9 cellular contexts compared by ENCODE assay signal in the genomic region with DNA sequence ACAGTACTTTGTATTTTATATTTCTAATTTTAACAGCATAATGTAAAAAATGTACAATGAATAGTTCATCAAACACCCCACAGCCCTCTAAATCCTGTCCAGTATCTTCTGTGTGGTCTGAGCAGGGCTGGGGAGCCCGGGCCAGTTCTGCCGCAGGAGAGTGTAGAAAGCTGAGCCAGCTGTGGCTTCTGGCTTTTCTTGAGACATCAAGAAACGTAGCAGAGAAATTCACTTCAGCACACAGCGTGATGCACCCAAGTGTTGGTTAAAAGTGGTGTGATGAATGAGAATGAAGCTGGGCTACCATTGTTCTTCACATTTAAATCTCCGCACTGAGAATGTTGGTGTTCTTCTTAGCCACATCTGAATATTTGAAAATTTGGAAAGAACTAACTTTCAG. TPM values are rescaled to one million over a fixed set of nuclear protein-coding genes. Genes with fewer than 3 reads are reported as not detected.
A peak's percentile ranks its signal among the peaks of the same experiment; 100 is the strongest.
DNase-seq lines count a peak whose midpoint lies in the region; ATAC-seq and TF ChIP-seq lines count a peak whose summit lies in the region.
"Had no signal": no experiment of that assay in that cellular context is flagged by ENCODE, and none has a peak within 500 bp of the region (broad histone marks: within the 10 kb centered on the region; RNA-seq: fewer than 3 reads in every experiment).

No MANE protein-coding gene starts in this region.

- peak; percentile 32 for ATAC-seq in mucosa of descending colon
- no peak for ATAC-seq in stimulated activated naive CD8-positive, alpha-beta T cell treated with anti-CD3 and anti-CD28 coated beads, Interleukin-15, amount 100 ng/mL, for 72 hours
- ATAC-seq: natural killer cell had no signal

- TF ChIP-seq CTCF in mucosa of descending colon (IDR thresholded peaks at IDR 0.05) (no peak), vagina (IDR thresholded peaks at IDR 0.05) (no peak)

- peaks cover 6% of the 10 kb centered on the region for H3K4me1 Mint-ChIP-seq in stimulated activated naive CD8-positive, alpha-beta T cell treated with anti-CD3 and anti-CD28 coated beads, Interleukin-15, amount 100 ng/mL, for 72 hours

- H3K4me3 Mint-ChIP-seq in stimulated activated naive CD8-positive, alpha-beta T cell treated with anti-CD3 and anti-CD28 coated beads, Interleukin-15, amount 100 ng/mL, for 72 hours, result no peak overlapping the region
- H3K4me3 Mint-ChIP-seq: natural killer cell had no signal

- H3K9me3 ChIP-seq in mucosa of descending colon (no peaks in the 10 kb centered on the region), vagina (no peaks in the 10 kb centered on the region)

- H3K36me3 ChIP-seq in mucosa of descending colon (ENCODE audit: low read depth), result no peaks in the 10 kb centered on the region
- no peaks in the 10 kb centered on the region for H3K36me3 ChIP-seq in vagina

- H3K4me3 ChIP-seq in mucosa of descending colon (no peak overlapping the region), vagina (no peak overlapping the region)

- H3K27me3 ChIP-seq in vagina, result no peaks in the 10 kb centered on the region

- no peak overlapping the region for H3K27ac Mint-ChIP-seq in stimulated activated naive CD8-positive, alpha-beta T cell treated with anti-CD3 and anti-CD28 coated beads, Interleukin-15, amount 100 ng/mL, for 72 hours
- H3K27ac Mint-ChIP-seq: natural killer cell had no signal

- H3K9me3 Mint-ChIP-seq in stimulated activated naive CD8-positive, alpha-beta T cell treated with anti-CD3 and anti-CD28 coated beads, Interleukin-15, amount 100 ng/mL, for 72 hours, result no peaks in the 10 kb centered on the region

- intact Hi-C loops in mucosa of descending colon (cut with DNase I, micrococcal nuclease) (no loop called here), vagina (cut with DNase I) (no loop called here)

- no peak for TF ChIP-seq POLR2A in vagina (IDR thresholded peaks at IDR 0.05)

- DNase-seq in NOMO-1 (lab: John Stamatoyannopoulos, UW; ENCODE audit: unreplicated experiment in 2 of 2) (peak; percentile 16 to 47), NOMO-1 treated with dmso at 0.1 percent for 144 hours (lab: John Stamatoyannopoulos, UW; ENCODE audit: unreplicated experiment) (no peak), epithelial cell of prostate (ENCODE audit: low read depth, low spot score) (no peak), mucosa of descending colon (no peak), vagina (ENCODE audit: extremely low spot score in 2 of 2) (no peak), epidermal melanocyte (ENCODE audit: insufficient read length, low spot score) (no peak), hippocampal formation (lab: John Stamatoyannopoulos, UW) (no peak)
- DNase-seq in stimulated activated naive CD8-positive, alpha-beta T cell treated with anti-CD3 and anti-CD28 coated beads, Interleukin-15, amount 100 ng/mL, for 72 hours, result no peak
- DNase-seq: natural killer cell had no signal

- H3K4me1 ChIP-seq in mucosa of descending colon (ENCODE audit: low read depth) (peaks cover 11% of the 10 kb centered on the region), vagina (peaks cover 31% of the 10 kb centered on the region)

- H3K27me3 Mint-ChIP-seq in stimulated activated naive CD8-positive, alpha-beta T cell treated with anti-CD3 and anti-CD28 coated beads, Interleukin-15, amount 100 ng/mL, for 72 hours, result peaks cover 21% of the 10 kb centered on the region

- H3K27ac ChIP-seq in epithelial cell of prostate, result peak overlapping the region; percentile 58
- peak overlapping the region; percentile 53 for H3K27ac ChIP-seq in vagina

RNA-seq across cellular contexts. Expression of gene TMEM87B, which starts 23.6 kb away (rescaled TPM):
- total RNA-seq in mucosa of descending colon (10 to 100 TPM; 39.2 to 72.2 (median 55.7) TPM), vagina (18.9 TPM)

Comparison
In these comparisons a context has a peak if more than half of its experiments do, and no peak if none do; other contexts are left out.
1. DNase-seq: peak in NOMO-1 (2 of 2); none in NOMO-1 treated with dmso at 0.1 percent for 144 hours (single experiment), epithelial cell of prostate (single experiment), mucosa of descending colon (0 of 3), vagina (0 of 2), epidermal melanocyte (single experiment), stimulated activated naive CD8-positive, alpha-beta T cell treated with anti-CD3 and anti-CD28 coated beads, Interleukin-15, amount 100 ng/mL, for 72 hours (0 of 2) and hippocampal formation (0 of 2).